19 cellular contexts compared by ENCODE assay signal in the genomic region with DNA sequence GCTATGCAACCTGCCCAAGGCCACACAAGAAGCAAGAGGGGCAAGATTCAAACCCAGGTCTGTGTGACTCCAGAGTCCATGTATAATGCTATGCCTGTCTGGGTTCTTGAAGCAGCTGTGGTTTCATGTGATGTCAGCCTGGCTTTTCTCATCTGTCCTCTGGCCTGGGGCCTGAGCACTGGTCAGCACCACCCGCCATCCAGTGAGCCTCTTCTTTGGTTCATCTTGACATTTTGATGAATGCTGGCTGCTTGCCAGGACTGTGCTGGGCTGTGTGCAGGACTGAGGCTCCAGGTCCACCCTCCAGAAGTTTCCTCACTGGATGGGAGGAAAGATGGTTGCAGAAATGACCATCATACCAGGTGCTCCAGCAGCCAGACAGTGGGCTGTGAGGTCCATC.
DNase-seq lines count a peak whose midpoint lies in the region; ATAC-seq, FAIRE-seq and TF ChIP-seq lines count a peak whose summit lies in the region.
"Had no signal": no experiment of that assay in that cellular context is flagged by ENCODE, and none has a peak within 500 bp of the region (broad histone marks: within the 10 kb centered on the region; RNA-seq: fewer than 3 reads in every experiment).

No MANE protein-coding gene starts in this region.

- TF ChIP-seq POLR2A in H1 (IDR thresholded peaks at IDR 0.05; ENCODE audit: control extremely low read depth in 1 of 2, low read depth in 2 of 2, low read length in 2 of 2): no peak
- TF ChIP-seq POLR2A in thyroid gland (IDR thresholded peaks at IDR 0.05): no peak

- POLR2A ChIA-PET in H1 (lab: Charles Lee; ENCODE audit: partially characterized antibody) (no interaction called here), PC-3 (lab: Charles Lee; ENCODE audit: unreplicated experiment) (no interaction called here)

- H2BK12ac ChIP-seq in H1 (ENCODE audit: low read depth, low read length): no peak overlapping the region

- DNase-seq in SK-MEL-5 (ENCODE audit: low read depth, low spot score) (peak; percentile 60), H1 (ENCODE audit: low read depth in 1 of 2, low spot score in 2 of 2) (peak in 1 of 2 experiments; percentile 6), left kidney (ENCODE audit: low read depth, low spot score) (peak; percentile 44), thyroid gland (no peak), PC-3 (no peak), SHP77 (lab: John Stamatoyannopoulos, UW) (no peak), hippocampal formation (lab: John Stamatoyannopoulos, UW) (no peak), osteoblast (ENCODE audit: insufficient read length, low spot score, missing footprints) (no peak)
- DNase-seq: activated CD4-positive, alpha-beta memory T cell treated with anti-CD3 and anti-CD28 coated beads for 36 hours; dermis blood vessel endothelial cell; esophagus squamous epithelium; mesendoderm; NCI-H1092 treated with DMSO at 0.1 percent for 48 hours; NCI-H2107; NCI-H510A treated with DMSO at 0.1 percent for 48 hours; stimulated activated naive B cell treated with anti-CD40 and anti-IgM and Interleukin-4, amounts not matched to agents 10 μg/mL and 1 μg/mL and 100 μg/mL, for 72 hours; T-helper 1 cell had no signal

- no peak for ATAC-seq in PC-3
- ATAC-seq: stimulated activated naive B cell treated with anti-CD40 and anti-IgM and Interleukin-4, amounts not matched to agents 10 μg/mL and 1 μg/mL and 100 μg/mL, for 72 hours had no signal

- no peak overlapping the region for H3K14ac ChIP-seq in H1 (ENCODE audit: insufficient read length)

- H2AFZ ChIP-seq in H1 (ENCODE audit: low read length) (no peak overlapping the region), PC-3 (ENCODE audit: low read length) (no peak overlapping the region), osteoblast (ENCODE audit: low read length) (no peak overlapping the region)

- H3K9me3 ChIP-seq in H1 (ENCODE audit: insufficient read depth in 2 of 2, low read depth in 1 of 2, low read length in 1 of 2) (no peaks in the 10 kb centered on the region; a peak in 1 of 4 replicates), thyroid gland (no peaks in the 10 kb centered on the region), PC-3 (ENCODE audit: low read length) (no peaks in the 10 kb centered on the region), osteoblast (ENCODE audit: low read depth, low read length) (no peaks in the 10 kb centered on the region)
- H3K9me3 ChIP-seq: esophagus squamous epithelium had no signal

- FAIRE-seq in H1 (lab: Jason Lieb, UNC): no peak
- FAIRE-seq: islet of Langerhans had no signal

- no peak overlapping the region for H3K27ac ChIP-seq in H1 (ENCODE audit: low read depth, low read length)
- H3K27ac ChIP-seq in thyroid gland: peak overlapping the region in 2 of 3 donors; percentile 39 to 87
- no peak overlapping the region for H3K27ac ChIP-seq in PC-3 (ENCODE audit: low read length)
- H3K27ac ChIP-seq in osteoblast (ENCODE audit: low read depth, low read length): no peak overlapping the region
- H3K27ac ChIP-seq: KMS-11 had no signal

- intact Hi-C loops in thyroid gland (cut with DNase I) (no loop called here), PC-3 (cut with micrococcal nuclease) (no loop called here)

- H4K8ac ChIP-seq in H1 (ENCODE audit: extremely low read depth, insufficient read depth, low read length): 0 out of 2 replicates have a peak overlapping the region, but pooled peaks have one; percentile 15

- H3K36me3 ChIP-seq in H1 (ENCODE audit: control insufficient read depth in 2 of 4, insufficient read depth in 4 of 4, low read length in 3 of 4) (no peaks in the 10 kb centered on the region), thyroid gland (peaks cover 6 to 16% of the 10 kb centered on the region in 2 donors), PC-3 (ENCODE audit: low read depth, low read length) (no peaks in the 10 kb centered on the region), osteoblast (ENCODE audit: insufficient read depth, low read length) (no peaks in the 10 kb centered on the region)

- H3K27me3 ChIP-seq in H1 (replicated peaks in 1 of 4; ENCODE audit: control insufficient read depth in 3 of 4, extremely low read depth in 1 of 4, insufficient read depth in 3 of 4, low read length in 3 of 4) (no peaks in the 10 kb centered on the region), thyroid gland (no peaks in the 10 kb centered on the region), PC-3 (ENCODE audit: low read length) (no peaks in the 10 kb centered on the region), osteoblast (ENCODE audit: insufficient read depth, low read length) (peaks cover 11% of the 10 kb centered on the region)
- H3K27me3 ChIP-seq: esophagus squamous epithelium had no signal

- 100% methylated on average over 1 of the region's 1 CpG; no CpG with 5 or more reads in 1 of the 2 experiments for WGBS in H1 (ENCODE audit: extremely low coverage in 1 of 2, insufficient coverage in 1 of 2, insufficient read length in 1 of 2, insufficient replicate concordance in 2 of 2, low coverage in 1 of 2, low lambda C conversion rate in 2 of 2, missing lambda C conversion rate in 1 of 2), 2 experiments
- 83 to 100% methylated on average over 1 of the region's 1 CpG for WGBS in thyroid gland, 2 donors

- H3K23ac ChIP-seq in H1 (ENCODE audit: insufficient read length): no peak overlapping the region

- H3K4me1 ChIP-seq in H1 (replicated peaks in 1 of 4; ENCODE audit: control insufficient read depth in 3 of 4, insufficient read depth in 4 of 4, low read length in 3 of 4) (no peaks in the 10 kb centered on the region), thyroid gland (peaks cover 14 to 15% of the 10 kb centered on the region in 2 donors), PC-3 (ENCODE audit: insufficient read depth, low read length) (no peaks in the 10 kb centered on the region; the same call in 1 of the 2 replicates), osteoblast (ENCODE audit: insufficient read depth, low read length) (no peaks in the 10 kb centered on the region)

- no peaks in the 10 kb centered on the region for H3K9me2 ChIP-seq in PC-3 (replicated peaks; ENCODE audit: low read length)

- TF ChIP-seq EP300 in H1 (IDR thresholded peaks at IDR 0.05; ENCODE audit: borderline replicate concordance in 1 of 2, low read depth in 2 of 2, low read length in 2 of 2): no peak

- H3F3A ChIP-seq in PC-3 (ENCODE audit: low read length, unreplicated experiment): no peaks in the 10 kb centered on the region

- CTCF ChIA-PET in H1 (lab: Charles Lee; ENCODE audit: partially characterized antibody) (interaction anchor here (0.7 to 1.8 kb wide), 5 partner anchors 27 to 110 kb away, joined by 3 to 7 read pairs (median 3); no protein-coding TSS in a partner anchor), PC-3 (lab: Charles Lee) (no interaction called here)

- no TSS peak for BruUV-seq in PC-3 (replicated peaks; lab: Mats Ljungman, UMichigan)

- H3K4me2 ChIP-seq in H1 (ENCODE audit: insufficient read depth in 1 of 2, low read depth in 2 of 2, low read length in 2 of 2): no peak overlapping the region
- no peak overlapping the region for H3K4me2 ChIP-seq in PC-3 (ENCODE audit: low read length)
- no peak overlapping the region for H3K4me2 ChIP-seq in osteoblast (ENCODE audit: insufficient read depth, low read length)
- H3K4me2 ChIP-seq: KMS-11 had no signal

- H3K9ac ChIP-seq in H1 (replicated peaks in 1 of 4; ENCODE audit: extremely low read depth in 1 of 4, low read depth in 3 of 4, low read length in 3 of 4) (no peak overlapping the region), PC-3 (ENCODE audit: low read length) (no peak overlapping the region)
- H3K9ac ChIP-seq: KMS-11 had no signal

- H3K18ac ChIP-seq in H1 (ENCODE audit: extremely low read depth, low read length): no peak overlapping the region

- no peaks in the 10 kb centered on the region for H3K79me2 ChIP-seq in H1 (ENCODE audit: control insufficient read depth in 1 of 2, insufficient read depth in 2 of 2, low read length in 2 of 2)
- no peaks in the 10 kb centered on the region for H3K79me2 ChIP-seq in PC-3 (ENCODE audit: low read length)
- H3K79me2 ChIP-seq in osteoblast (ENCODE audit: insufficient read depth, low read length): no peaks in the 10 kb centered on the region

- in situ Hi-C loops in SK-MEL-5 (cut with HindIII; ENCODE audit: low pct_unique_long_range_greater_than_20kb, low sequenced_read_pairs): no loop called here

- no peaks in the 10 kb centered on the region for H3K23me2 ChIP-seq in H1 (ENCODE audit: low read depth, low read length)

- no peaks in the 10 kb centered on the region for H3K79me1 ChIP-seq in H1 (ENCODE audit: low read depth, low read length)

- no peak overlapping the region for H2BK120ac ChIP-seq in H1 (replicated peaks; ENCODE audit: low read depth, low read length)

- H2BK15ac ChIP-seq in H1 (ENCODE audit: low read length): no peak overlapping the region

- H3K56ac ChIP-seq in H1 (replicated peaks; ENCODE audit: insufficient read length, low read depth, low read length): no peak overlapping the region

- H2AK5ac ChIP-seq in H1 (ENCODE audit: low read depth, low read length): no peak overlapping the region

- no peaks in the 10 kb centered on the region for H4K20me1 ChIP-seq in H1 (replicated peaks in 1 of 2; ENCODE audit: control insufficient read depth in 1 of 2, insufficient read depth in 2 of 2, low read length in 2 of 2)
- no peaks in the 10 kb centered on the region for H4K20me1 ChIP-seq in PC-3 (ENCODE audit: low read length)
- H4K20me1 ChIP-seq in osteoblast (ENCODE audit: insufficient read depth, low read length): no peaks in the 10 kb centered on the region

- H2BK20ac ChIP-seq in H1 (ENCODE audit: low read length): no peak overlapping the region

- TF ChIP-seq RAD21 in H1 (IDR thresholded peaks at IDR 0.05 in 1 of 2, conservative IDR thresholded peaks at IDR 0.05 in 1 of 2; ENCODE audit: low read depth in 2 of 2, low read length in 2 of 2): no peak

- H3K4ac ChIP-seq in H1 (replicated peaks; ENCODE audit: insufficient read length, low read depth, low read length): no peak overlapping the region

- no peak overlapping the region for H4K5ac ChIP-seq in H1 (ENCODE audit: insufficient read length, low read depth, low read length)

- TF ChIP-seq CTCF in H1 (IDR thresholded peaks at IDR 0.05; ENCODE audit: control extremely low read depth in 1 of 3, insufficient read depth in 1 of 3, low read depth in 1 of 3, low read length in 3 of 3) (no peak), thyroid gland (IDR thresholded peaks at IDR 0.05) (no peak), PC-3 (conservative IDR thresholded peaks at IDR 0.05; ENCODE audit: low read depth, low read length) (no peak), osteoblast (IDR thresholded peaks at IDR 0.05; ENCODE audit: extremely low read depth, low read depth, low read length) (no peak)

- no peak overlapping the region for H4K91ac ChIP-seq in H1 (replicated peaks; ENCODE audit: insufficient read length, low read length)

- no peak overlapping the region for H3K4me3 ChIP-seq in H1 (ENCODE audit: extremely low read depth in 1 of 4, insufficient read depth in 2 of 4, low read depth in 3 of 4, low read length in 4 of 4)
- no peak overlapping the region for H3K4me3 ChIP-seq in thyroid gland (replicated peaks in 1 of 3)
- no peak overlapping the region for H3K4me3 ChIP-seq in PC-3 (ENCODE audit: low read length)
- H3K4me3 ChIP-seq in osteoblast (ENCODE audit: insufficient read depth, low read length): no peak overlapping the region
- H3K4me3 ChIP-seq: esophagus squamous epithelium had no signal

- H2BK5ac ChIP-seq in H1 (ENCODE audit: low read depth, low read length): no peak overlapping the region

TF ChIP-seq in H1, 55 proteins besides CTCF, POLR2A, EP300 and RAD21 (continues in another document):
- TF ChIP-seq BRCA1 (IDR thresholded peaks at IDR 0.05; ENCODE audit: low read depth, low read length) (no peak), CEBPB (IDR thresholded peaks at IDR 0.05; ENCODE audit: low read depth, low read length) (no peak)

Comparison
In these comparisons a context has a peak if more than half of its experiments do, and no peak if none do; other contexts are left out.
1. DNase-seq: peak in SK-MEL-5 (single experiment) and left kidney (single experiment); none in thyroid gland (0 of 2), PC-3 (single experiment), SHP77 (0 of 2), hippocampal formation (0 of 2) and osteoblast (single experiment).
2. H3K27ac ChIP-seq: peak in thyroid gland (2 of 3); none in H1 (single experiment), PC-3 (single experiment) and osteoblast (single experiment).